10 cellular contexts compared by ENCODE assay signal in genomic region chr3:104810896-104811295, GRCh38.
"Had no signal": no experiment of that assay in that cellular context is flagged by ENCODE, and none has a peak within 500 bp of the region (broad histone marks: within the 10 kb centered on the region; RNA-seq: fewer than 3 reads in every experiment).

No MANE protein-coding gene starts in this region.

- ATAC-seq: natural killer cell treated with Interleukin-12 subunit alpha and Interleukin-12 subunit beta and Interleukin-15 and Interleukin-18, amount 100 ng/mL, for 72 hours had no signal

- DNase-seq: activated naive CD8-positive, alpha-beta T cell treated with anti-CD3 and anti-CD28 coated beads, Interleukin-2, amount 10 ng/mL, durations not matched to agents 7 days and 5 days; cortex of kidney; effector CD4-positive, alpha-beta T cell; foreskin fibroblast; posterior cingulate gyrus; stimulated activated CD4-positive, alpha-beta T cell treated with anti-CD3 and anti-CD28 coated beads, Interleukin-2, amount 100 ng/mL, for 48 hours; stimulated activated naive CD4-positive, alpha-beta T cell; T-helper 9 cell; trophoblast cell had no signal
